ENCODE assay signal across 1 cellular context in genomic region chr17:50630524-50631194, GRCh38.
A peak's percentile ranks its signal among the peaks of the same experiment; 100 is the strongest.
TF ChIP-seq lines count a peak whose summit lies in the region.

No MANE protein-coding gene starts in this region.

TF ChIP-seq in HepG2, 621 proteins besides CTCF, POLR2A, EP300 and RAD21 (continued from another document and continues in another):
- TF ChIP-seq ZNF512 (CRISPR knock-in tag; IDR thresholded peaks at IDR 0.05) (peak; percentile 85; the same call in 1 of the 2 replicates), SKIL (CRISPR knock-in tag; IDR thresholded peaks at IDR 0.05; ENCODE audit: borderline replicate concordance) (no peak), ZNF407 (CRISPR knock-in tag; IDR thresholded peaks at IDR 0.05; ENCODE audit: not compliant biosample characterization) (no peak), ELF3 (CRISPR knock-in tag; IDR thresholded peaks at IDR 0.05) (no peak; the same call in 1 of the 2 replicates), HBP1 (CRISPR knock-in tag; IDR thresholded peaks at IDR 0.05; ENCODE audit: low read depth) (no peak), ZNF10 (CRISPR knock-in tag; IDR thresholded peaks at IDR 0.05; ENCODE audit: borderline replicate concordance, low read depth) (no peak), MTA1 (CRISPR knock-in tag; IDR thresholded peaks at IDR 0.05; ENCODE audit: borderline replicate concordance) (peak; percentile 28; the same call in 1 of the 2 replicates), ZMAT3 (CRISPR knock-in tag; conservative IDR thresholded peaks at IDR 0.05) (no peak), U2AF1 (optimal IDR thresholded peaks at IDR 0.05; ENCODE audit: low read depth, low read length) (no peak), ZNF280D (CRISPR knock-in tag; IDR thresholded peaks at IDR 0.05) (0 out of 2 replicates have a peak, but pooled peaks have one; percentile 47), CREB1 (IDR thresholded peaks at IDR 0.05) (no peak), CREB1 (CRISPR knock-in tag; IDR thresholded peaks at IDR 0.05) (no peak), POGK (CRISPR knock-in tag; conservative IDR thresholded peaks at IDR 0.05) (peak; percentile 46; the same call in 1 of the 2 replicates), GATAD2A (CRISPR knock-in tag; IDR thresholded peaks at IDR 0.05) (peak; percentile 76), PAWR (CRISPR knock-in tag; IDR thresholded peaks at IDR 0.05; ENCODE audit: borderline replicate concordance) (no peak), ARID3A (IDR thresholded peaks at IDR 0.05; ENCODE audit: low read depth, low read length) (no peak), ZNF564 (CRISPR knock-in tag; IDR thresholded peaks at IDR 0.05) (no peak), ZKSCAN1 (IDR thresholded peaks at IDR 0.05; ENCODE audit: low read length) (no peak), ZNF703 (CRISPR knock-in tag; IDR thresholded peaks at IDR 0.05; ENCODE audit: borderline replicate concordance) (no peak), PAX8 (CRISPR knock-in tag; IDR thresholded peaks at IDR 0.05; ENCODE audit: borderline replicate concordance) (no peak), THAP7 (CRISPR knock-in tag; IDR thresholded peaks at IDR 0.05) (0 out of 2 replicates have a peak, but pooled peaks have one; percentile 76), SMC3 (IDR thresholded peaks at IDR 0.05; ENCODE audit: low read length) (peak; percentile 85), RELA (CRISPR knock-in tag; IDR thresholded peaks at IDR 0.05) (no peak), ZNF800 (CRISPR knock-in tag; IDR thresholded peaks at IDR 0.05) (no peak), ZNF720 (CRISPR knock-in tag; IDR thresholded peaks at IDR 0.05) (no peak), ZNF354B (CRISPR knock-in tag; IDR thresholded peaks at IDR 0.05) (no peak), FOXA1 (IDR thresholded peaks at IDR 0.05) (no peak), FOXA1 (CRISPR knock-in tag; IDR thresholded peaks at IDR 0.05) (peak; percentile 41; the same call in 1 of the 2 replicates)
